In genomic region chr15:65460948-65461347, GRCh38 we compare ENCODE assay signal across 12 cellular contexts.
DNase-seq lines count a peak whose midpoint lies in the region; ATAC-seq and TF ChIP-seq lines count a peak whose summit lies in the region.
"Had no signal": no experiment of that assay in that cellular context is flagged by ENCODE, and none has a peak within 500 bp of the region (broad histone marks: within the 10 kb centered on the region; RNA-seq: fewer than 3 reads in every experiment).

No MANE protein-coding gene starts in this region.

- no peak for TF ChIP-seq CTCF in foreskin fibroblast (IDR thresholded peaks at IDR 0.05; ENCODE audit: low read depth, low read length)

- no peak overlapping the region for H3K4me3 ChIP-seq in foreskin fibroblast (ENCODE audit: low read depth in 1 of 2, low read length in 2 of 2)
- H3K4me3 ChIP-seq: transverse colon had no signal

- DNase-seq in activated effector memory CD4-positive, alpha-beta T cell treated with anti-CD3 and anti-CD28 coated beads, Interleukin-2, amount 50 U/mL, for 16 hours = peak; percentile 65
- no peak for DNase-seq in activated effector memory CD4-positive, alpha-beta T cell treated with Interleukin-2 at 50 U/mL for 16 hours
- peak; percentile 58 for DNase-seq in activated CD8-positive, alpha-beta memory T cell treated with anti-CD3 and anti-CD28 coated beads, Interleukin-2, amount 50 U/mL, for 48 hours
- DNase-seq in foreskin fibroblast (peak; percentile 6 to 21), NCI-H2081 (lab: John Stamatoyannopoulos, UW) (no peak)
- DNase-seq in stimulated activated CD8-positive, alpha-beta memory T cell treated with anti-CD3 and anti-CD28 coated beads, Interleukin-7, amount 100 ng/mL, for 48 hours (ENCODE audit: extremely low read depth in 1 of 2, low read depth in 1 of 2) = peak; percentile 10 to 30
- DNase-seq: NCI-H1694 treated with DMSO at 0.1 percent for 48 hours; NK-92 treated with Interleukin-12 subunit alpha and Interleukin-12 subunit beta, amount 100 ng/mL, for 24 hours; SW 1271; transverse colon had no signal

- ATAC-seq in GM18502 (IDR thresholded peaks at IDR 0.05; ENCODE audit: poor library complexity, unreplicated experiment) (no peak), HG03442 (IDR thresholded peaks at IDR 0.05; ENCODE audit: unreplicated experiment) (no peak)

Comparison
In these comparisons a context has a peak if more than half of its experiments do, and no peak if none do; other contexts are left out.
1. DNase-seq: peak in activated effector memory CD4-positive, alpha-beta T cell treated with anti-CD3 and anti-CD28 coated beads, Interleukin-2, amount 50 U/mL, for 16 hours (single experiment), activated CD8-positive, alpha-beta memory T cell treated with anti-CD3 and anti-CD28 coated beads, Interleukin-2, amount 50 U/mL, for 48 hours (single experiment), foreskin fibroblast (2 of 2) and stimulated activated CD8-positive, alpha-beta memory T cell treated with anti-CD3 and anti-CD28 coated beads, Interleukin-7, amount 100 ng/mL, for 48 hours (2 of 2); none in activated effector memory CD4-positive, alpha-beta T cell treated with Interleukin-2 at 50 U/mL for 16 hours (single experiment) and NCI-H2081 (0 of 2).